In the genomic region with DNA sequence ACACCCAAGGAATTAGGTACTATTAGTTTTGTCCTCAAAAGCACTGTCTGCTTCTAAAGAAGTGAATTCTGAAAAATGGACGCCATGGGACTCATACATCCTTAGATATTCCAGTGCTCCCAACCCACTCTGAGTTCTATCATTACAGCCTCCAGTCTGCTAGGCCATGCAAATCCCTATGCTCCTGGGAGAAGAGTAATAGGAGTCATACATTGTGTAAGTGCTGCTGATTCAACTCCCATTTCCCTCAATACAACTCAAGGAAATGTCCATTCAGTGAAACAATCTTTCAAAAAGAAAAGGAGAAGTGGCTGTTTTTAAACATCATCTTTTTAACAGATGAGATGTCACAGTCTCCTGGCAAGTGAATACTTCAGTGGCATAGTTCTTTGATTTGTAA, we compare ENCODE assay signal across 23 cellular contexts.
"Had no signal": no experiment of that assay in that cellular context is flagged by ENCODE, and none has a peak within 500 bp of the region (broad histone marks: within the 10 kb centered on the region; RNA-seq: fewer than 3 reads in every experiment).

No MANE protein-coding gene starts in this region.

- FAIRE-seq: endometrium, frontal cortex, keratinocyte had no signal

- H3K36me3 ChIP-seq: ovary, sigmoid colon, spleen, thoracic aorta, tibial nerve, upper lobe of left lung had no signal

- H3K4me3 Mint-ChIP-seq: effector memory CD8-positive, alpha-beta T cell; memory B cell; natural killer cell; stimulated activated memory B cell treated with anti-CD40 and anti-IgM and Interleukin-4, amounts not matched to agents 10 μg/mL and 1 μg/mL and 100 μg/mL, for 72 hours had no signal

- H3K4me1 ChIP-seq: psoas muscle, sigmoid colon, spleen, tibial nerve, upper lobe of left lung had no signal

- DNase-seq: cortex of kidney; effector memory CD8-positive, alpha-beta T cell; left ventricle myocardium superior; natural killer cell; occipital lobe; ovary; posterior cingulate gyrus; psoas muscle; right cardiac atrium; sigmoid colon; spleen; stimulated activated CD4-positive, alpha-beta T cell treated with anti-CD3 and anti-CD28 coated beads, Interleukin-4, amount 100 ng/mL, for 4 hours; stimulated activated naive CD8-positive, alpha-beta T cell treated with anti-CD3 and anti-CD28 coated beads, Interleukin-15, Interleukin-2, amounts not matched to agents 100 U/mL and 50 U/mL, for 24 hours; upper lobe of left lung had no signal

- ATAC-seq: effector memory CD8-positive, alpha-beta T cell; left ventricle myocardium superior; natural killer cell; psoas muscle; right cardiac atrium; stimulated activated memory B cell treated with anti-CD40 and anti-IgM and Interleukin-4, amounts not matched to agents 10 μg/mL and 1 μg/mL and 100 μg/mL, for 72 hours; stimulated activated naive CD8-positive, alpha-beta T cell treated with anti-CD3 and anti-CD28 coated beads, Interleukin-15, Interleukin-2, amounts not matched to agents 100 U/mL and 50 U/mL, for 24 hours had no signal

- H3K36me3 Mint-ChIP-seq: memory B cell; stimulated activated memory B cell treated with anti-CD40 and anti-IgM and Interleukin-4, amounts not matched to agents 10 μg/mL and 1 μg/mL and 100 μg/mL, for 72 hours had no signal

- H3K9me3 ChIP-seq: ovary, psoas muscle, sigmoid colon, thoracic aorta, tibial nerve, upper lobe of left lung had no signal

- H3K27ac ChIP-seq: ovary, psoas muscle, sigmoid colon, skin epidermis, spleen, thoracic aorta, tibial nerve, upper lobe of left lung had no signal

- H3K27me3 Mint-ChIP-seq: effector memory CD8-positive, alpha-beta T cell; memory B cell; stimulated activated memory B cell treated with anti-CD40 and anti-IgM and Interleukin-4, amounts not matched to agents 10 μg/mL and 1 μg/mL and 100 μg/mL, for 72 hours had no signal

- H3K4me3 ChIP-seq: lung, ovary, psoas muscle, sigmoid colon, skin epidermis, spleen, thoracic aorta, tibial nerve, upper lobe of left lung had no signal

- H3K27ac Mint-ChIP-seq: effector memory CD8-positive, alpha-beta T cell; memory B cell; natural killer cell; stimulated activated memory B cell treated with anti-CD40 and anti-IgM and Interleukin-4, amounts not matched to agents 10 μg/mL and 1 μg/mL and 100 μg/mL, for 72 hours had no signal

- H3K4me1 Mint-ChIP-seq: memory B cell; natural killer cell; stimulated activated memory B cell treated with anti-CD40 and anti-IgM and Interleukin-4, amounts not matched to agents 10 μg/mL and 1 μg/mL and 100 μg/mL, for 72 hours had no signal

- H3K27me3 ChIP-seq: ovary, sigmoid colon, spleen, tibial nerve, upper lobe of left lung had no signal
